Comparison of ENCODE assay signal across 11 cellular contexts in genomic region chr1:39194398-39195051, GRCh38. TPM values are rescaled to one million over a fixed set of nuclear protein-coding genes. Genes with fewer than 3 reads are reported as not detected.
DNase-seq lines count a peak whose midpoint lies in the region; ATAC-seq and TF ChIP-seq lines count a peak whose summit lies in the region.
"Had no signal": no experiment of that assay in that cellular context is flagged by ENCODE, and none has a peak within 500 bp of the region (broad histone marks: within the 10 kb centered on the region; RNA-seq: fewer than 3 reads in every experiment).

No MANE protein-coding gene starts in this region.

- H3K9ac ChIP-seq in skeletal muscle satellite cell (ENCODE audit: low read depth, low read length), result peak overlapping the region; percentile 55

- no peaks in the 10 kb centered on the region for H3K36me3 Mint-ChIP-seq in HFFc6 (ENCODE audit: low read depth)
- H3K36me3 Mint-ChIP-seq in activated CD4-positive, alpha-beta memory T cell treated with anti-CD3 and anti-CD28 coated beads for 36 hours, result no peaks in the 10 kb centered on the region

- H3K4me3 Mint-ChIP-seq in HFFc6, result peak overlapping the region; percentile 58
- H3K4me3 Mint-ChIP-seq in activated CD4-positive, alpha-beta memory T cell treated with anti-CD3 and anti-CD28 coated beads for 36 hours, result peak overlapping the region; percentile 9

- H3K4me3 ChIP-seq in skeletal muscle satellite cell (ENCODE audit: low read length), result peak overlapping the region; percentile 23

- no peak for DNase-seq in HFFc6
- peak; percentile 28 for DNase-seq in activated CD4-positive, alpha-beta memory T cell treated with anti-CD3 and anti-CD28 coated beads for 36 hours
- no peak for DNase-seq in foreskin keratinocyte
- no peak for DNase-seq in NCI-H69 (lab: John Stamatoyannopoulos, UW)
- DNase-seq in dedifferentiated amniotic fluid mesenchymal stem cell (ENCODE audit: extremely low spot score), result no peak
- no peak for DNase-seq in MV-4-11 (lab: John Stamatoyannopoulos, UW)
- no peak for DNase-seq in cortex of kidney (lab: John Stamatoyannopoulos, UW)
- DNase-seq: GDM1; MM.1S; stimulated activated CD4-positive, alpha-beta T cell treated with anti-CD3 and anti-CD28 coated beads, Interleukin-4, amount 100 ng/mL, for 4 hours had no signal

- POLR2A ChIA-PET in activated CD4-positive, alpha-beta memory T cell treated with anti-CD3 and anti-CD28 coated beads for 36 hours (lab: Charles Lee), result interaction anchor here (0.8 to 5.7 kb wide), 4 partner anchors 9 to 68 kb away, joined by 3 to 129 read pairs (median 6); partner anchors contain the start of gene MACF1

- H3K4me1 Mint-ChIP-seq in HFFc6 (ENCODE audit: low read depth), result peaks cover 82% of the 10 kb centered on the region
- H3K4me1 Mint-ChIP-seq in activated CD4-positive, alpha-beta memory T cell treated with anti-CD3 and anti-CD28 coated beads for 36 hours (ENCODE audit: low read depth), result peaks cover 76% of the 10 kb centered on the region

- no peaks in the 10 kb centered on the region for H3K9me3 ChIP-seq in skeletal muscle satellite cell (replicated peaks; ENCODE audit: low read length)

- TF ChIP-seq CTCF in HFFc6 (IDR thresholded peaks at IDR 0.05), result no peak
- no peak for TF ChIP-seq CTCF in foreskin keratinocyte (conservative IDR thresholded peaks at IDR 0.05)

- peaks cover 51% of the 10 kb centered on the region for H3K4me1 ChIP-seq in foreskin keratinocyte
- peaks cover 68% of the 10 kb centered on the region for H3K4me1 ChIP-seq in skeletal muscle satellite cell (ENCODE audit: control insufficient read depth, insufficient read depth, low read length)

- H3K4me2 ChIP-seq in skeletal muscle satellite cell (ENCODE audit: low read length), result peak overlapping the region; percentile 56

- no peaks in the 10 kb centered on the region for H3K9me3 Mint-ChIP-seq in HFFc6
- H3K9me3 Mint-ChIP-seq in activated CD4-positive, alpha-beta memory T cell treated with anti-CD3 and anti-CD28 coated beads for 36 hours, result no peaks in the 10 kb centered on the region

- CTCF ChIA-PET in activated CD4-positive, alpha-beta memory T cell treated with anti-CD3 and anti-CD28 coated beads for 36 hours (lab: Charles Lee), result interaction anchor here (0.9 to 6.2 kb wide), 9 partner anchors 9 to 217 kb away, joined by 3 to 320 read pairs (median 7); partner anchors contain the start of gene MACF1

- no peaks in the 10 kb centered on the region; the same call in 1 of the 2 replicates for H3K27me3 Mint-ChIP-seq in HFFc6 (ENCODE audit: insufficient read depth)
- H3K27me3 Mint-ChIP-seq in activated CD4-positive, alpha-beta memory T cell treated with anti-CD3 and anti-CD28 coated beads for 36 hours, result no peaks in the 10 kb centered on the region

- ATAC-seq in foreskin keratinocyte, result no peak

- H3K36me3 ChIP-seq in skeletal muscle satellite cell (ENCODE audit: insufficient read depth, low read length), result no peaks in the 10 kb centered on the region

- intact Hi-C loops in activated CD4-positive, alpha-beta memory T cell treated with anti-CD3 and anti-CD28 coated beads for 36 hours (cut with micrococcal nuclease), result loop anchor here (5.0 to 10.0 kb wide), 7 partner anchors 157 to 1190 kb away; partner anchors contain the start of genes AKIRIN1, PABPC4 and RRAGC

- H3K27ac ChIP-seq in foreskin keratinocyte, result peak overlapping the region; percentile 48

- H3K27ac Mint-ChIP-seq in HFFc6, result peak overlapping the region; percentile 88
- H3K27ac Mint-ChIP-seq in activated CD4-positive, alpha-beta memory T cell treated with anti-CD3 and anti-CD28 coated beads for 36 hours, result peak overlapping the region; percentile 98

- no peaks in the 10 kb centered on the region for H3K27me3 ChIP-seq in foreskin keratinocyte
- H3K27me3 ChIP-seq in skeletal muscle satellite cell (ENCODE audit: control insufficient read depth, insufficient read depth, low read length), result no peaks in the 10 kb centered on the region

RNA-seq across cellular contexts. Expression of gene MACF1, which starts 10.0 kb away (rescaled TPM):
- total RNA-seq in HFFc6 (2021; fragmentation: NEBNext Ultra II Directional; extraction: Animal tissue kit (Norgen Biotek cat#: 25700)), result 100 to 1,000 TPM; 201 to 308 (median 223) TPM
- 100 to 1,000 TPM; 239 to 240 TPM for total RNA-seq in activated CD4-positive, alpha-beta memory T cell treated with anti-CD3 and anti-CD28 coated beads for 36 hours
- total RNA-seq in foreskin keratinocyte, result 138 and 151 TPM in 2 replicates
- polyA plus RNA-seq in foreskin keratinocyte, result 37.4 and 38.0 TPM in 2 replicates
- total RNA-seq in skeletal muscle satellite cell (2012; rRNA removed), result 124 and 151 TPM in 2 replicates
